Comparison of ENCODE assay signal across 25 cellular contexts in genomic region chr13:113607477-113608245, GRCh38. TPM values are rescaled to one million over a fixed set of nuclear protein-coding genes. Genes with fewer than 3 reads are reported as not detected.
DNase-seq lines count a peak whose midpoint lies in the region; ATAC-seq and TF ChIP-seq lines count a peak whose summit lies in the region.
"Had no signal": no experiment of that assay in that cellular context is flagged by ENCODE, and none has a peak within 500 bp of the region (broad histone marks: within the 10 kb centered on the region; RNA-seq: fewer than 3 reads in every experiment).

No MANE protein-coding gene starts in this region.

- no peak for TF ChIP-seq POLR2A in vagina (IDR thresholded peaks at IDR 0.05)

- ATAC-seq in Right ventricle myocardium superior (ENCODE audit: poor library complexity) (peak; percentile 28), upper lobe of right lung (peak; percentile 63), HG03135 (IDR thresholded peaks at IDR 0.05; ENCODE audit: unreplicated experiment) (no peak)
- ATAC-seq in naive thymus-derived CD4-positive, alpha-beta T cell, result peak; percentile 87
- ATAC-seq: A549; stimulated activated naive CD8-positive, alpha-beta T cell treated with anti-CD3 and anti-CD28 coated beads, Interleukin-15, amount 100 ng/mL, for 72 hours had no signal

- no peak overlapping the region for H3K27ac ChIP-seq in right atrium auricular region
- peak overlapping the region; percentile 22 for H3K27ac ChIP-seq in endodermal cell (ENCODE audit: low read depth, low read length)
- no peak overlapping the region for H3K27ac ChIP-seq in naive thymus-derived CD4-positive, alpha-beta T cell (ENCODE audit: low read depth, low read length)
- H3K27ac ChIP-seq in upper lobe of right lung, result no peak overlapping the region
- H3K27ac ChIP-seq in vagina, result no peak overlapping the region
- H3K27ac ChIP-seq: A549, coronary artery, WERI-Rb-1 had no signal

- H3K27ac Mint-ChIP-seq in endodermal cell, result peak overlapping the region; percentile 55
- H3K27ac Mint-ChIP-seq in naive thymus-derived CD4-positive, alpha-beta T cell, result peak overlapping the region in 2 of 9 donors; percentile 36 to 43
- H3K27ac Mint-ChIP-seq: activated naive CD4-positive, alpha-beta T cell treated with anti-CD3 and anti-CD28 coated beads for 36 hours; stimulated activated naive CD8-positive, alpha-beta T cell treated with anti-CD3 and anti-CD28 coated beads, Interleukin-15, amount 100 ng/mL, for 72 hours had no signal

- H3K27me3 Mint-ChIP-seq in endodermal cell (ENCODE audit: insufficient read depth), result no peaks in the 10 kb centered on the region
- H3K27me3 Mint-ChIP-seq in naive thymus-derived CD4-positive, alpha-beta T cell, result no peaks in the 10 kb centered on the region
- H3K27me3 Mint-ChIP-seq: CD4-positive, CD25-positive, alpha-beta regulatory T cell; stimulated activated naive CD8-positive, alpha-beta T cell treated with anti-CD3 and anti-CD28 coated beads, Interleukin-15, amount 100 ng/mL, for 72 hours had no signal

- peaks cover 53% of the 10 kb centered on the region for H3K36me3 Mint-ChIP-seq in endodermal cell (ENCODE audit: low read depth)
- H3K36me3 Mint-ChIP-seq in naive thymus-derived CD4-positive, alpha-beta T cell, result peaks cover 4 to 39% (median 7%) of the 10 kb centered on the region in 5 donors

- DNase-seq in Right ventricle myocardium superior (peak; percentile 58), right atrium auricular region (ENCODE audit: low spot score) (no peak), endodermal cell (no peak), upper lobe of right lung (peak; percentile 72), vagina (ENCODE audit: extremely low spot score in 2 of 2) (no peak), NCI-H2081 (lab: John Stamatoyannopoulos, UW) (no peak)
- DNase-seq in naive thymus-derived CD4-positive, alpha-beta T cell, result peak in 1 of 9 donors; percentile 17
- DNase-seq: activated CD4-positive, alpha-beta T cell treated with anti-CD3 and anti-CD28 coated beads, Interleukin-2, amount 50 U/mL, for 4 hours; activated naive CD4-positive, alpha-beta T cell treated with anti-CD3 and anti-CD28 coated beads for 36 hours; activated T-cell treated with anti-CD3 and anti-CD28 coated beads, Interleukin-2, amount 50 U/mL, for 1 hour; CD4-positive, CD25-positive, alpha-beta regulatory T cell; DMS53; left cardiac atrium; NCI-H1694; OCI-M1; stimulated activated CD4-positive, alpha-beta T cell treated with anti-CD3 and anti-CD28 coated beads, Interleukin-1b, Interleukin-23, amount 100 ng/mL, for 48 hours; stimulated activated naive CD8-positive, alpha-beta T cell treated with anti-CD3 and anti-CD28 coated beads, Interleukin-15, amount 100 ng/mL, for 72 hours; WERI-Rb-1 had no signal

- POLR2A ChIA-PET in naive thymus-derived CD4-positive, alpha-beta T cell (lab: Charles Lee), result no interaction called here

- H3K4me1 Mint-ChIP-seq in endodermal cell, result no peaks in the 10 kb centered on the region
- H3K4me1 Mint-ChIP-seq in naive thymus-derived CD4-positive, alpha-beta T cell, result peaks cover 11 to 36% (median 28%) of the 10 kb centered on the region in 7 donors

- no peaks in the 10 kb centered on the region for H3K36me3 ChIP-seq in right atrium auricular region
- H3K36me3 ChIP-seq in endodermal cell (ENCODE audit: control insufficient read depth, insufficient read depth, low read length), result peaks cover 49% of the 10 kb centered on the region
- peaks cover 0 to 7% (median 0%) of the 10 kb centered on the region in 3 experiments for H3K36me3 ChIP-seq in naive thymus-derived CD4-positive, alpha-beta T cell (ENCODE audit: control insufficient read depth in 2 of 3, insufficient read depth in 3 of 3, low read length in 3 of 3)
- H3K36me3 ChIP-seq in upper lobe of right lung, result peaks cover 8% of the 10 kb centered on the region
- peaks cover 0 to 11% of the 10 kb centered on the region in 2 donors for H3K36me3 ChIP-seq in vagina

- no peak overlapping the region for H3K4me3 Mint-ChIP-seq in endodermal cell
- no peak overlapping the region for H3K4me3 Mint-ChIP-seq in naive thymus-derived CD4-positive, alpha-beta T cell
- H3K4me3 Mint-ChIP-seq: activated naive CD4-positive, alpha-beta T cell treated with anti-CD3 and anti-CD28 coated beads for 36 hours; CD4-positive, CD25-positive, alpha-beta regulatory T cell; stimulated activated naive CD8-positive, alpha-beta T cell treated with anti-CD3 and anti-CD28 coated beads, Interleukin-15, amount 100 ng/mL, for 72 hours; T-helper 1 cell treated with Interleukin-12 subunit alpha and Interleukin-12 subunit beta and Interleukin-4 antibody, amounts not matched to agents 30 μg/mL and 1 μg/mL, for 36 hours had no signal

- WGBS in endodermal cell (ENCODE audit: insufficient coverage in 1 of 2, insufficient read length in 1 of 2), 2 experiments, result 94% methylated on average over 28 to 31 of the region's 31 CpGs

- CTCF ChIA-PET in naive thymus-derived CD4-positive, alpha-beta T cell (lab: Charles Lee), result no interaction called here

- no peak overlapping the region for H3K9ac ChIP-seq in endodermal cell (ENCODE audit: extremely low read depth, low read length, poor library complexity, severe bottlenecking)

- H3K9me3 Mint-ChIP-seq in endodermal cell, result no peaks in the 10 kb centered on the region
- no peaks in the 10 kb centered on the region for H3K9me3 Mint-ChIP-seq in naive thymus-derived CD4-positive, alpha-beta T cell
- H3K9me3 Mint-ChIP-seq: activated naive CD4-positive, alpha-beta T cell treated with anti-CD3 and anti-CD28 coated beads for 36 hours; CD4-positive, CD25-positive, alpha-beta regulatory T cell; stimulated activated naive CD8-positive, alpha-beta T cell treated with anti-CD3 and anti-CD28 coated beads, Interleukin-15, amount 100 ng/mL, for 72 hours; T-helper 1 cell treated with Interleukin-12 subunit alpha and Interleukin-12 subunit beta and Interleukin-4 antibody, amounts not matched to agents 30 μg/mL and 1 μg/mL, for 36 hours had no signal

- H3K27me3 ChIP-seq in right atrium auricular region (no peaks in the 10 kb centered on the region), endodermal cell (ENCODE audit: control insufficient read depth, insufficient read depth, low read length, poor library complexity, severe bottlenecking) (no peaks in the 10 kb centered on the region), upper lobe of right lung (no peaks in the 10 kb centered on the region), vagina (no peaks in the 10 kb centered on the region)
- no peaks in the 10 kb centered on the region for H3K27me3 ChIP-seq in naive thymus-derived CD4-positive, alpha-beta T cell (ENCODE audit: control insufficient read depth in 2 of 2, insufficient read depth in 2 of 2, low read length in 2 of 2)

- H3K4me1 ChIP-seq in right atrium auricular region, result no peaks in the 10 kb centered on the region
- no peaks in the 10 kb centered on the region for H3K4me1 ChIP-seq in endodermal cell (ENCODE audit: control insufficient read depth, insufficient read depth, low read length)
- no peaks in the 10 kb centered on the region for H3K4me1 ChIP-seq in naive thymus-derived CD4-positive, alpha-beta T cell (ENCODE audit: control insufficient read depth in 2 of 2, insufficient read depth in 2 of 2, low read length in 2 of 2)
- no peaks in the 10 kb centered on the region for H3K4me1 ChIP-seq in upper lobe of right lung
- no peaks in the 10 kb centered on the region for H3K4me1 ChIP-seq in vagina
- H3K4me1 ChIP-seq: A549, HAP-1 had no signal

- no peak for TF ChIP-seq CTCF in right atrium auricular region (IDR thresholded peaks at IDR 0.05)
- TF ChIP-seq CTCF in endodermal cell (conservative IDR thresholded peaks at IDR 0.05), result no peak
- TF ChIP-seq CTCF in upper lobe of right lung (IDR thresholded peaks at IDR 0.05), result no peak
- TF ChIP-seq CTCF in vagina (IDR thresholded peaks at IDR 0.05), result no peak

- H3K4me3 ChIP-seq in right atrium auricular region (no peak overlapping the region), endodermal cell (ENCODE audit: low read length) (no peak overlapping the region), upper lobe of right lung (no peak overlapping the region), vagina (no peak overlapping the region)
- H3K4me3 ChIP-seq in naive thymus-derived CD4-positive, alpha-beta T cell (ENCODE audit: low read length), result no peak overlapping the region
- H3K4me3 ChIP-seq: A549, coronary artery, HAP-1 had no signal

- no peaks in the 10 kb centered on the region for H3K9me3 ChIP-seq in right atrium auricular region
- no peaks in the 10 kb centered on the region for H3K9me3 ChIP-seq in endodermal cell (ENCODE audit: control insufficient read depth, low read length)
- H3K9me3 ChIP-seq in naive thymus-derived CD4-positive, alpha-beta T cell (ENCODE audit: control insufficient read depth in 2 of 3, low read length in 3 of 3), result no peaks in the 10 kb centered on the region
- no peaks in the 10 kb centered on the region for H3K9me3 ChIP-seq in upper lobe of right lung
- no peaks in the 10 kb centered on the region for H3K9me3 ChIP-seq in vagina
- H3K9me3 ChIP-seq: A549, HAP-1 had no signal

- intact Hi-C loops in Right ventricle myocardium superior (cut with DNase I) (no loop called here), upper lobe of right lung (cut with DNase I) (no loop called here), vagina (cut with DNase I) (no loop called here)
- intact Hi-C loops in naive thymus-derived CD4-positive, alpha-beta T cell (cut with micrococcal nuclease), result no loop called here

RNA-seq across cellular contexts. Expression of gene TFDP1, which starts 23.1 kb away (rescaled TPM):
- 42.1 TPM for total RNA-seq in Right ventricle myocardium superior
- total RNA-seq in right atrium auricular region, result 10 to 100 TPM; 34.4 to 40.4 TPM
- 10 to 100 TPM; 74.8 to 76.1 TPM for total RNA-seq in endodermal cell
- polyA plus RNA-seq in endodermal cell (2013, experiment 1 of 2), result 84.3 TPM
- polyA plus RNA-seq in endodermal cell (2013, experiment 2 of 2), result 82.9 TPM
- total RNA-seq in naive thymus-derived CD4-positive, alpha-beta T cell, result 100 to 1,000 TPM in 1 of 5 experiments, 10 to 100 TPM in 4; 21.4 to 127 (median 34.7) TPM
- polyA plus RNA-seq in naive thymus-derived CD4-positive, alpha-beta T cell, result 10 to 100 TPM; 50.9 to 78.0 TPM
- total RNA-seq in upper lobe of right lung, result 42.3 TPM
- 40.0 TPM for total RNA-seq in vagina

RNA-seq across cellular contexts. Expression of gene ATP4B, which starts 50.3 kb away (rescaled TPM):
- total RNA-seq in Right ventricle myocardium superior (not detected), right atrium auricular region (not detected), endodermal cell (not detected), upper lobe of right lung (not detected), vagina (not detected)
- polyA plus RNA-seq in endodermal cell (2013, experiment 1 of 2), result not detected
- not detected for polyA plus RNA-seq in endodermal cell (2013, experiment 2 of 2)
- not detected for total RNA-seq in naive thymus-derived CD4-positive, alpha-beta T cell
- polyA plus RNA-seq in naive thymus-derived CD4-positive, alpha-beta T cell, result not detected
- total RNA-seq: activated naive CD4-positive, alpha-beta T cell treated with anti-CD3 and anti-CD28 coated beads for 36 hours; CD4-positive, CD25-positive, alpha-beta regulatory T cell; fibroblast of villous mesenchyme; left cardiac atrium; osteoblast had no signal
- polyA plus RNA-seq: A549; CD4-positive, CD25-positive, alpha-beta regulatory T cell had no signal

RNA-seq across cellular contexts. Expression of gene GRK1, which starts 59.4 kb away (rescaled TPM):
- total RNA-seq in Right ventricle myocardium superior (0.13 TPM), right atrium auricular region (not detected), endodermal cell (1 to 10 TPM; 1.7 to 2.5 TPM), upper lobe of right lung (0.09 TPM), vagina (not detected)
- 0.25 TPM for polyA plus RNA-seq in endodermal cell (2013, experiment 1 of 2)
- 0.17 TPM for polyA plus RNA-seq in endodermal cell (2013, experiment 2 of 2)
- total RNA-seq in naive thymus-derived CD4-positive, alpha-beta T cell, result not detected
- not detected for polyA plus RNA-seq in naive thymus-derived CD4-positive, alpha-beta T cell
- total RNA-seq: CD4-positive, CD25-positive, alpha-beta regulatory T cell; fibroblast of villous mesenchyme; osteoblast had no signal
- polyA plus RNA-seq: A549; CD4-positive, CD25-positive, alpha-beta regulatory T cell had no signal

Comparison
In these comparisons a context has a peak if more than half of its experiments do, and no peak if none do; other contexts are left out.
1. DNase-seq: peak in Right ventricle myocardium superior (single experiment) and upper lobe of right lung (single experiment); none in right atrium auricular region (single experiment), endodermal cell (single experiment), vagina (0 of 2) and NCI-H2081 (0 of 2).